In the genomic region with DNA sequence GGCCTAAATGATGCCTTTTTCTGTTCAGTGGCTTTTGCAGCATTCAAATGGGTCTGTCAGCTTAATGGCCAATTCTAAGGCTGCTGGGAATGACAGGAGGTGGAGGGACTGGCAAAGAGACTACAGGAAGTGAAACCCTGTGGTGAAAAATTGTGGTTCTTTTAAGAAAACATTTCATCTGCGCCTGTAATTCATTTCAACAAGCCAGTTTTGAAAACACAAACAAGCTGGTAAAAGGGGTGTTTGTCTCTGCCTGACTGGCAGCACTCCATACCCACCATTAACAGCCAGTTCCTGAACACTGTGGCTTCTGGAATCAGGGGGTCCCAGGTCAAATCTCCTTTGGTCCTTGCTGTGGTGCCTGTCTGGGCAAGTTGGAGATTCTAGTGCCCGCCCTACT, we compare ENCODE assay signal across 8 cellular contexts.
DNase-seq lines count a peak whose midpoint lies in the region; ATAC-seq lines count a peak whose summit lies in the region.

No MANE protein-coding gene starts in this region.

- ATAC-seq in GM21529 (IDR thresholded peaks at IDR 0.05; ENCODE audit: unreplicated experiment) = peak; percentile 33

- peak; percentile 28 for DNase-seq in GF-D8 (lab: John Stamatoyannopoulos, UW)
- peak; percentile 77 for DNase-seq in NOMO-1 treated with dmso at 0.1 percent for 144 hours (lab: John Stamatoyannopoulos, UW; ENCODE audit: unreplicated experiment)
- peak; percentile 64 for DNase-seq in germinal center (ENCODE audit: low spot score)
- no peak for DNase-seq in OCI-M2 (lab: John Stamatoyannopoulos, UW; ENCODE audit: unreplicated experiment)
- DNase-seq in LoVo (ENCODE audit: low spot score) = no peak
- no peak for DNase-seq in hippocampal formation (lab: John Stamatoyannopoulos, UW)
- DNase-seq in NCI-H2107 (lab: John Stamatoyannopoulos, UW) = no peak

Comparison
In these comparisons a context has a peak if more than half of its experiments do, and no peak if none do; other contexts are left out.
1. DNase-seq: peak in GF-D8 (single experiment), NOMO-1 treated with dmso at 0.1 percent for 144 hours (single experiment) and germinal center (single experiment); none in OCI-M2 (single experiment), LoVo (single experiment), hippocampal formation (0 of 2) and NCI-H2107 (single experiment).